33 cellular contexts compared by ENCODE assay signal in genomic region chr11:5225480-5225871, GRCh38. TPM values are rescaled to one million over a fixed set of nuclear protein-coding genes. Genes with fewer than 3 reads are reported as not detected.
"Had no signal": no experiment of that assay in that cellular context is flagged by ENCODE, and none has a peak within 500 bp of the region (broad histone marks: within the 10 kb centered on the region; RNA-seq: fewer than 3 reads in every experiment).

No MANE protein-coding gene starts in this region.

- DNase-seq: activated CD4-positive, alpha-beta T cell treated with anti-CD3 and anti-CD28 coated beads, Interleukin-2, amount 10 ng/mL, durations not matched to agents 24 days and 14 days; activated CD4-positive, alpha-beta T cell treated with anti-CD3 and anti-CD28 coated beads, Interleukin-2, amount 50 U/mL, for 4 hours; activated CD8-positive, alpha-beta T cell treated with anti-CD3 and anti-CD28 coated beads for 36 hours; activated gamma-delta T cell treated with Interleukin-2 at 50 U/mL for 16 hours; activated naive CD4-positive, alpha-beta T cell treated with anti-CD3 and anti-CD28 coated beads for 36 hours; activated T-cell treated with anti-CD3 and anti-CD28 coated beads, Interleukin-2, amount 50 U/mL, for 24 hours; adrenal gland; body of pancreas; Karpas-422; KBM-7; NCI-H1105 treated with DMSO at 0.1 percent for 48 hours; NCI-H1436; NCI-H1694; NCI-H1930; NCI-H2081 treated with DMSO at 0.1 percent for 48 hours; NCI-H226; NCI-H446 treated with DMSO at 0.1 percent for 48 hours; NCI-H524; NCI-H69; NCI-H82; PC-9; SHP77 treated with DMSO at 0.1 percent for 48 hours; SK-N-SH had no signal

- H3K4me1 ChIP-seq: adrenal gland, body of pancreas, breast epithelium, SJSA1 had no signal

- H3K9me3 ChIP-seq: adrenal gland, body of pancreas, SJSA1, SK-N-SH had no signal

- H3K27ac Mint-ChIP-seq: activated CD4-positive, alpha-beta T cell treated with anti-CD3 and anti-CD28 coated beads, Interleukin-2, amount 10 ng/mL, durations not matched to agents 24 days and 14 days; activated CD8-positive, alpha-beta T cell treated with anti-CD3 and anti-CD28 coated beads for 36 hours; activated naive CD4-positive, alpha-beta T cell treated with anti-CD3 and anti-CD28 coated beads for 36 hours; activated naive CD4-positive, alpha-beta T cell treated with anti-CD3 and anti-CD28 coated beads, Interleukin-2, amount 50 U/mL, for 72 hours; activated T-cell treated with anti-CD3 and anti-CD28 coated beads, Interleukin-2, amount 50 U/mL, for 24 hours; T-helper 1 cell treated with Interleukin-12 subunit alpha and Interleukin-12 subunit beta and Interleukin-4 antibody, amounts not matched to agents 30 μg/mL and 1 μg/mL, for 36 hours; T-helper 2 cell treated with Interferon-gamma antibody and Interleukin-4, amounts not matched to agents 5 μg/mL and 100 μg/mL, for 36 hours had no signal

- H3K27ac ChIP-seq: adrenal gland, body of pancreas, breast epithelium, PC-9, SJSA1 had no signal

- H3K4me2 ChIP-seq: PC-9, SK-N-SH had no signal

- H3K36me3 ChIP-seq: adrenal gland, breast epithelium, SJSA1 had no signal

- ATAC-seq: activated CD8-positive, alpha-beta T cell treated with anti-CD3 and anti-CD28 coated beads for 36 hours; activated naive CD4-positive, alpha-beta T cell treated with anti-CD3 and anti-CD28 coated beads, Interleukin-2, amount 50 U/mL, for 72 hours; body of pancreas had no signal

- H3K27me3 Mint-ChIP-seq: activated CD4-positive, alpha-beta T cell treated with anti-CD3 and anti-CD28 coated beads, Interleukin-2, amount 10 ng/mL, durations not matched to agents 24 days and 14 days had no signal

- H3K4me3 ChIP-seq: adrenal gland, body of pancreas, breast epithelium, PC-9, SJSA1 had no signal

- H3K4me1 Mint-ChIP-seq: activated CD4-positive, alpha-beta T cell treated with anti-CD3 and anti-CD28 coated beads, Interleukin-2, amount 10 ng/mL, durations not matched to agents 24 days and 14 days had no signal

- H3K36me3 Mint-ChIP-seq: activated naive CD4-positive, alpha-beta T cell treated with anti-CD3 and anti-CD28 coated beads, Interleukin-2, amount 50 U/mL, for 72 hours had no signal

- FAIRE-seq: astrocyte, RCC 7860 had no signal

- H2AFZ ChIP-seq: PC-9 had no signal

- H3K4me3 Mint-ChIP-seq: activated CD4-positive, alpha-beta T cell treated with anti-CD3 and anti-CD28 coated beads, Interleukin-2, amount 10 ng/mL, durations not matched to agents 24 days and 14 days; activated CD8-positive, alpha-beta T cell treated with anti-CD3 and anti-CD28 coated beads for 36 hours; activated naive CD4-positive, alpha-beta T cell treated with anti-CD3 and anti-CD28 coated beads for 36 hours; activated T-cell treated with anti-CD3 and anti-CD28 coated beads, Interleukin-2, amount 50 U/mL, for 24 hours; T-helper 1 cell treated with Interleukin-12 subunit alpha and Interleukin-12 subunit beta and Interleukin-4 antibody, amounts not matched to agents 30 μg/mL and 1 μg/mL, for 36 hours; T-helper 2 cell treated with Interferon-gamma antibody and Interleukin-4, amounts not matched to agents 5 μg/mL and 100 μg/mL, for 36 hours had no signal

- H3K27me3 ChIP-seq: adrenal gland, body of pancreas, breast epithelium had no signal

- H3K9ac ChIP-seq: SK-N-SH had no signal

- H3K9me3 Mint-ChIP-seq: activated CD4-positive, alpha-beta T cell treated with anti-CD3 and anti-CD28 coated beads, Interleukin-2, amount 10 ng/mL, durations not matched to agents 24 days and 14 days; activated CD8-positive, alpha-beta T cell treated with anti-CD3 and anti-CD28 coated beads for 36 hours; activated naive CD4-positive, alpha-beta T cell treated with anti-CD3 and anti-CD28 coated beads for 36 hours; T-helper 1 cell treated with Interleukin-12 subunit alpha and Interleukin-12 subunit beta and Interleukin-4 antibody, amounts not matched to agents 30 μg/mL and 1 μg/mL, for 36 hours; T-helper 2 cell treated with Interferon-gamma antibody and Interleukin-4, amounts not matched to agents 5 μg/mL and 100 μg/mL, for 36 hours had no signal

RNA-seq across cellular contexts. Expression of gene HBB, which starts 1.4 kb away (rescaled TPM):
- total RNA-seq: activated CD4-positive, alpha-beta T cell treated with anti-CD3 and anti-CD28 coated beads, Interleukin-2, amount 10 ng/mL, durations not matched to agents 24 days and 14 days; activated CD8-positive, alpha-beta memory T cell treated with anti-CD3 and anti-CD28 coated beads for 36 hours; activated CD8-positive, alpha-beta T cell treated with anti-CD3 and anti-CD28 coated beads for 36 hours; activated naive CD4-positive, alpha-beta T cell treated with anti-CD3 and anti-CD28 coated beads for 36 hours; activated naive CD4-positive, alpha-beta T cell treated with anti-CD3 and anti-CD28 coated beads, Interleukin-2, amount 50 U/mL, for 72 hours; astrocyte; MCF 10A; PC-9; SJSA1 had no signal
- polyA plus RNA-seq: SK-N-SH had no signal

RNA-seq across cellular contexts. Expression of gene HBD, which starts 8.8 kb away (rescaled TPM):
- total RNA-seq: activated CD4-positive, alpha-beta T cell treated with anti-CD3 and anti-CD28 coated beads, Interleukin-2, amount 10 ng/mL, durations not matched to agents 24 days and 14 days; activated CD8-positive, alpha-beta memory T cell treated with anti-CD3 and anti-CD28 coated beads for 36 hours; activated CD8-positive, alpha-beta T cell treated with anti-CD3 and anti-CD28 coated beads for 36 hours; activated naive CD4-positive, alpha-beta T cell treated with anti-CD3 and anti-CD28 coated beads for 36 hours; astrocyte; body of pancreas; breast epithelium; MCF 10A; PC-9; SJSA1 had no signal
- polyA plus RNA-seq: adrenal gland, SK-N-SH had no signal

RNA-seq across cellular contexts. Expression of gene HBG1, which starts 24.2 kb away (rescaled TPM):
- total RNA-seq: activated CD4-positive, alpha-beta T cell treated with anti-CD3 and anti-CD28 coated beads, Interleukin-2, amount 10 ng/mL, durations not matched to agents 24 days and 14 days; activated CD8-positive, alpha-beta memory T cell treated with anti-CD3 and anti-CD28 coated beads for 36 hours; activated CD8-positive, alpha-beta T cell treated with anti-CD3 and anti-CD28 coated beads for 36 hours; activated naive CD4-positive, alpha-beta T cell treated with anti-CD3 and anti-CD28 coated beads for 36 hours; activated naive CD4-positive, alpha-beta T cell treated with anti-CD3 and anti-CD28 coated beads, Interleukin-2, amount 50 U/mL, for 72 hours; astrocyte; body of pancreas; breast epithelium; cardiac septum; MCF 10A; PC-9; SJSA1 had no signal
- polyA plus RNA-seq: adrenal gland, SK-N-SH had no signal

RNA-seq across cellular contexts. Expression of gene OR51V1, which starts 25.0 kb away (rescaled TPM):
- total RNA-seq: activated CD4-positive, alpha-beta T cell treated with anti-CD3 and anti-CD28 coated beads, Interleukin-2, amount 10 ng/mL, durations not matched to agents 24 days and 14 days; activated CD8-positive, alpha-beta memory T cell treated with anti-CD3 and anti-CD28 coated beads for 36 hours; activated CD8-positive, alpha-beta T cell treated with anti-CD3 and anti-CD28 coated beads for 36 hours; activated naive CD4-positive, alpha-beta T cell treated with anti-CD3 and anti-CD28 coated beads for 36 hours; activated naive CD4-positive, alpha-beta T cell treated with anti-CD3 and anti-CD28 coated beads, Interleukin-2, amount 50 U/mL, for 72 hours; adrenal gland; astrocyte; body of pancreas; breast epithelium; cardiac septum; MCF 10A; PC-9; SJSA1 had no signal
- polyA plus RNA-seq: adrenal gland, SK-N-SH had no signal

RNA-seq across cellular contexts. Expression of gene HBG2, which starts 29.1 kb away (rescaled TPM):
- total RNA-seq: activated CD4-positive, alpha-beta T cell treated with anti-CD3 and anti-CD28 coated beads, Interleukin-2, amount 10 ng/mL, durations not matched to agents 24 days and 14 days; activated CD8-positive, alpha-beta memory T cell treated with anti-CD3 and anti-CD28 coated beads for 36 hours; activated CD8-positive, alpha-beta T cell treated with anti-CD3 and anti-CD28 coated beads for 36 hours; activated naive CD4-positive, alpha-beta T cell treated with anti-CD3 and anti-CD28 coated beads for 36 hours; astrocyte; body of pancreas; breast epithelium; MCF 10A; PC-9; SJSA1 had no signal
